Comparison of ENCODE assay signal across 16 cellular contexts in the genomic region with DNA sequence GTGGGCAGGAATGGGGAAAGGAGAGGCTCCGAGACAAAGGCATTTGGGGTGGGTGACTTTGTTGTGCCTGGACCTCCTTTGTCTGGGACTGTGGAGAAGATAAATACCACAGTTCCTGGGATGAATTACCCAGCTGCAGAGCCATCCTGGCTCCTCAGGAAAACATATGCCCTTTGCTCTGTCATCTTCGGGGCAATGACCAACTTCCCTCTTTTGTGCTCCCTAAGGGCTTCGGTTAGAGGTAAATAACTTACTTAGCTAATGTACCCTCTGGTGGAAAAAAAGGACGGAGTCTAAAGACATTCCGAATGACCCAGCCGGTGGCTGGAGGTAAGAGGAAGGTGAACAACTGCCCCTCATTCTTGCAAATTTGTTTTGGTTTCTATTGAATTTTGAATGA.
DNase-seq lines count a peak whose midpoint lies in the region; ATAC-seq, FAIRE-seq and TF ChIP-seq lines count a peak whose summit lies in the region.
"Had no signal": no experiment of that assay in that cellular context is flagged by ENCODE, and none has a peak within 500 bp of the region (broad histone marks: within the 10 kb centered on the region; RNA-seq: fewer than 3 reads in every experiment).

No MANE protein-coding gene starts in this region.

- no peak overlapping the region for H3K23ac ChIP-seq in trophoblast cell (ENCODE audit: low read length)

- H3K27me3 ChIP-seq in trophoblast cell (ENCODE audit: insufficient read depth, low read length): no peaks in the 10 kb centered on the region

- H3K4me3 ChIP-seq in NB4 (ENCODE audit: low read depth, low read length): no peak overlapping the region
- H3K4me3 ChIP-seq in trophoblast cell (ENCODE audit: low read depth, low read length): no peak overlapping the region

- H4K91ac ChIP-seq in trophoblast cell (ENCODE audit: low read depth, low read length): peak overlapping the region; percentile 26

- TF ChIP-seq POLR2A in GM12892 (IDR thresholded peaks at IDR 0.05; ENCODE audit: low read depth, low read length): no peak
- TF ChIP-seq POLR2A in NB4 (IDR thresholded peaks at IDR 0.05; ENCODE audit: extremely low read depth, insufficient read length): no peak

- H3K27ac ChIP-seq in trophoblast cell (ENCODE audit: low read depth, low read length): no peak overlapping the region

- H2BK5ac ChIP-seq in trophoblast cell (ENCODE audit: low read depth, low read length, poor library complexity): no peak overlapping the region

- H2AK5ac ChIP-seq in trophoblast cell (ENCODE audit: low read length): no peak overlapping the region

- peaks cover 6% of the 10 kb centered on the region for H3K36me3 Mint-ChIP-seq in activated T-helper 17 cell treated with anti-CD3 and anti-CD28 coated beads, Interleukin-2, amount 50 U/mL, for 72 hours (ENCODE audit: low read depth)
- no peaks in the 10 kb centered on the region for H3K36me3 Mint-ChIP-seq in activated naive CD8-positive, alpha-beta T cell treated with anti-CD3 and anti-CD28 coated beads, Interleukin-2, amount 50 U/mL, for 24 hours (ENCODE audit: low read depth)
- H3K36me3 Mint-ChIP-seq: CD14-positive monocyte, IgD-negative memory B cell had no signal

- no peak overlapping the region for H3K4me2 ChIP-seq in trophoblast cell (ENCODE audit: low read length)

- H3K79me2 ChIP-seq in trophoblast cell (ENCODE audit: control insufficient read depth, insufficient read depth, low read length, poor library complexity): no peaks in the 10 kb centered on the region

- no CpG with 5 or more reads among the region's 6 CpGs for WGBS in trophoblast cell (ENCODE audit: extremely low coverage, insufficient coverage, insufficient read length)

- no peak overlapping the region for H4K12ac ChIP-seq in trophoblast cell (ENCODE audit: low read depth, low read length)

- H3K4me3 Mint-ChIP-seq in activated T-helper 17 cell treated with anti-CD3 and anti-CD28 coated beads, Interleukin-2, amount 50 U/mL, for 72 hours: no peak overlapping the region
- H3K4me3 Mint-ChIP-seq in activated naive CD8-positive, alpha-beta T cell treated with anti-CD3 and anti-CD28 coated beads, Interleukin-2, amount 50 U/mL, for 24 hours: no peak overlapping the region
- H3K4me3 Mint-ChIP-seq: CD14-positive monocyte, IgD-negative memory B cell had no signal

- no peaks in the 10 kb centered on the region for H3K27me3 Mint-ChIP-seq in activated T-helper 17 cell treated with anti-CD3 and anti-CD28 coated beads, Interleukin-2, amount 50 U/mL, for 72 hours
- H3K27me3 Mint-ChIP-seq in activated naive CD8-positive, alpha-beta T cell treated with anti-CD3 and anti-CD28 coated beads, Interleukin-2, amount 50 U/mL, for 24 hours: peaks cover 3% of the 10 kb centered on the region
- H3K27me3 Mint-ChIP-seq: IgD-negative memory B cell had no signal

- H3K79me1 ChIP-seq in trophoblast cell (ENCODE audit: low read length): peaks cover 4% of the 10 kb centered on the region

- no peak overlapping the region for H3K9ac ChIP-seq in trophoblast cell (ENCODE audit: low read length)

- H3K36me3 ChIP-seq in trophoblast cell (ENCODE audit: control insufficient read depth in 1 of 2, insufficient read depth in 2 of 2, low read length in 2 of 2): no peaks in the 10 kb centered on the region

- peaks cover 2 to 16% of the 10 kb centered on the region in 2 experiments for H3K4me1 ChIP-seq in trophoblast cell (ENCODE audit: control insufficient read depth in 1 of 2, insufficient read depth in 2 of 2, low read length in 2 of 2)

- no peak for TF ChIP-seq CTCF in NB4 (IDR thresholded peaks at IDR 0.05; ENCODE audit: low read depth, low read length)

- ATAC-seq in activated T-helper 17 cell treated with anti-CD3 and anti-CD28 coated beads, Interleukin-2, amount 50 U/mL, for 72 hours (replicated peaks): no peak
- no peak for ATAC-seq in HG03175 (IDR thresholded peaks at IDR 0.05; ENCODE audit: unreplicated experiment)
- ATAC-seq in activated naive CD8-positive, alpha-beta T cell treated with anti-CD3 and anti-CD28 coated beads, Interleukin-2, amount 50 U/mL, for 24 hours: no peak

- peaks cover 5% of the 10 kb centered on the region for H3K9me3 Mint-ChIP-seq in activated T-helper 17 cell treated with anti-CD3 and anti-CD28 coated beads, Interleukin-2, amount 50 U/mL, for 72 hours
- peaks cover 5% of the 10 kb centered on the region for H3K9me3 Mint-ChIP-seq in activated naive CD8-positive, alpha-beta T cell treated with anti-CD3 and anti-CD28 coated beads, Interleukin-2, amount 50 U/mL, for 24 hours
- H3K9me3 Mint-ChIP-seq: CD8-positive, alpha-beta memory T cell had no signal

- H3K4me1 Mint-ChIP-seq in activated T-helper 17 cell treated with anti-CD3 and anti-CD28 coated beads, Interleukin-2, amount 50 U/mL, for 72 hours: peaks cover 57% of the 10 kb centered on the region
- H3K4me1 Mint-ChIP-seq in activated naive CD8-positive, alpha-beta T cell treated with anti-CD3 and anti-CD28 coated beads, Interleukin-2, amount 50 U/mL, for 24 hours: peaks cover 61% of the 10 kb centered on the region

- H3K9me3 ChIP-seq in trophoblast cell (ENCODE audit: insufficient read depth, low read depth, low read length): no peaks in the 10 kb centered on the region
- H3K9me3 ChIP-seq: Caco-2 had no signal

- peak overlapping the region; percentile 3 for H2BK12ac ChIP-seq in trophoblast cell (ENCODE audit: low read length)

- H2BK120ac ChIP-seq in trophoblast cell (ENCODE audit: insufficient read depth, low read length, poor library complexity): no peak overlapping the region

- DNase-seq in GM12892 (ENCODE audit: insufficient read length): no peak
- DNase-seq in NB4 (ENCODE audit: low read depth): peak; percentile 2
- no peak for DNase-seq in trophoblast cell
- DNase-seq in activated CD4-positive, alpha-beta T cell treated with anti-CD3 and anti-CD28 coated beads for 48 hours: no peak
- DNase-seq in activated naive CD8-positive, alpha-beta T cell treated with anti-CD3 and anti-CD28 coated beads, Interleukin-2, amount 50 U/mL, for 24 hours: no peak
- DNase-seq: Caco-2; CD8-positive, alpha-beta memory T cell; DND-41; GF-D8; H7; KG1 had no signal

- H3K14ac ChIP-seq in trophoblast cell (ENCODE audit: low read length): no peak overlapping the region

- peak overlapping the region; percentile 17 for H4K8ac ChIP-seq in trophoblast cell (ENCODE audit: low read depth, low read length)

- peak overlapping the region; percentile 3 for H3K4ac ChIP-seq in trophoblast cell (ENCODE audit: low read depth, low read length)

- FAIRE-seq in GM12892 (lab: Jason Lieb, UNC): peak; percentile 24
- FAIRE-seq: GM18507 had no signal

- H2AFZ ChIP-seq in trophoblast cell (ENCODE audit: insufficient read depth, low read length, poor library complexity): no peak overlapping the region

- no peak overlapping the region for H3K18ac ChIP-seq in trophoblast cell (ENCODE audit: low read length)

- peak overlapping the region; percentile 2 for H3K27ac Mint-ChIP-seq in activated T-helper 17 cell treated with anti-CD3 and anti-CD28 coated beads, Interleukin-2, amount 50 U/mL, for 72 hours
- no peak overlapping the region for H3K27ac Mint-ChIP-seq in activated naive CD8-positive, alpha-beta T cell treated with anti-CD3 and anti-CD28 coated beads, Interleukin-2, amount 50 U/mL, for 24 hours
- H3K27ac Mint-ChIP-seq: CD14-positive monocyte, IgD-negative memory B cell had no signal
